8 cellular contexts compared by ENCODE assay signal in the genomic region with DNA sequence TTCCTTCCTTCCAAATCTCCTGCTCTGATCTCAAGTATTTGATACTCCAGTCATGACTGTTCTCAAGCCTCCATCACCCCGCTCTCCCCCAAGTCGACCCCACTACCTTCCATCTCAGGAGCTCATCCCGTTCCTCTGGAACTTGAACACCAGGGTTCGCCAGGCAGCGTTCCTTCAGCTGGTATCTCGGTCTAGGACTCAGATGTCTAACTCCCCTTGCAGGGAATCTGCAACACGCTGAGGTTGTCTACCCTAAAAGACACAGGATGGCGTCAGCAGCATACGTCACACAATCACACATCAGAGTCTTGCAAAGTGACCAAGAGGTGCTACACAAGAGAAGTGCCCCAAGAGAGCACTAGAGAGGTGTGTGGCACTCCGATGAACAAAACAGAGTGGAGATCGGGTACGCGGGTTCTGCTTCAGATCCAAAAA. TPM values are rescaled to one million over a fixed set of nuclear protein-coding genes. Genes with fewer than 3 reads are reported as not detected.
DNase-seq lines count a peak whose midpoint lies in the region; ATAC-seq, FAIRE-seq and TF ChIP-seq lines count a peak whose summit lies in the region.

No MANE protein-coding gene starts in this region.

- peak; percentile 88 for FAIRE-seq in HTR-8/SVneo (lab: Jason Lieb, UNC)

- H3K4me1 ChIP-seq in PC-9 (replicated peaks; ENCODE audit: insufficient read depth) (peaks cover 11% of the 10 kb centered on the region; the same call in 1 of the 2 replicates), thymus (ENCODE audit: control insufficient read depth, insufficient read depth, low read length) (no peaks in the 10 kb centered on the region)

- no TSS peak for BruUV-seq in PC-9 (replicated peaks; lab: Mats Ljungman, UMichigan)

- H4K20me1 ChIP-seq in PC-9 (ENCODE audit: insufficient read depth) = no peaks in the 10 kb centered on the region

- H3K4me3 ChIP-seq in PC-9 = peak overlapping the region; percentile 91
- H3K4me3 ChIP-seq in thymus (ENCODE audit: low read length) = peak overlapping the region; percentile 91

- WGBS in thymus = 5% methylated on average over 13 of the region's 13 CpGs

- TF ChIP-seq CTCF in PC-9 (conservative IDR thresholded peaks at IDR 0.05) = no peak; the same call in 1 of the 2 replicates

- ATAC-seq in GM21381 (IDR thresholded peaks at IDR 0.05; ENCODE audit: unreplicated experiment) = peak; percentile 28

- peaks cover 8% of the 10 kb centered on the region for H3K9me3 ChIP-seq in PC-9 (ENCODE audit: insufficient read depth, low read depth)
- no peaks in the 10 kb centered on the region for H3K9me3 ChIP-seq in thymus (ENCODE audit: control insufficient read depth)

- H3K27ac ChIP-seq in PC-9 (peak overlapping the region; percentile 79), thymus (ENCODE audit: low read depth) (peak overlapping the region; percentile 97)

- peak overlapping the region; percentile 96 for H2AFZ ChIP-seq in PC-9

- peaks cover 26% of the 10 kb centered on the region for H3K36me3 ChIP-seq in PC-9 (ENCODE audit: low read depth)
- H3K36me3 ChIP-seq in thymus (ENCODE audit: control insufficient read depth, insufficient read depth) = peaks cover 6% of the 10 kb centered on the region

- H3K27me3 ChIP-seq in PC-9 (ENCODE audit: insufficient read depth, low read depth) (no peaks in the 10 kb centered on the region), thymus (ENCODE audit: control insufficient read depth, insufficient read depth) (no peaks in the 10 kb centered on the region)

- H3F3A ChIP-seq in PC-9 (ENCODE audit: insufficient read depth, low read depth) = peaks cover 20% of the 10 kb centered on the region; the same call in 1 of the 2 replicates

- peak; percentile 58 for DNase-seq in D341Med (ENCODE audit: low spot score)
- DNase-seq in HTR-8/SVneo (ENCODE audit: insufficient read length, low spot score) = peak; percentile 62
- DNase-seq in PC-9 = peak in 1 of 2 experiments; percentile 73
- peak; percentile 49 for DNase-seq in activated gamma-delta T cell treated with anti-CD3 and anti-CD28 coated beads, Interleukin-2, amount 50 U/mL, for 16 hours (ENCODE audit: low read depth)
- peak; percentile 61 for DNase-seq in foreskin melanocyte
- DNase-seq in occipital lobe (lab: John Stamatoyannopoulos, UW) = peak; percentile 63

- CTCF ChIA-PET in PC-9 (lab: Charles Lee) = interaction anchor here (0.5 kb wide), 1 partner anchor 295 kb away, joined by 6 read pairs; no protein-coding TSS in a partner anchor

- intact Hi-C loops in PC-9 (cut with micrococcal nuclease; ENCODE audit: unreplicated experiment) = loop anchor here (2.0 to 10.0 kb wide), 7 partner anchors 137 to 423 kb away; a partner anchor contains a TSS

- POLR2A ChIA-PET in PC-9 (lab: Charles Lee; ENCODE audit: unreplicated experiment) = interaction anchor here (0.5 to 1.3 kb wide), 6 partner anchors 121 to 400 kb away, joined by 3 to 20 read pairs (median 6); a partner anchor contains a TSS

- H3K79me2 ChIP-seq in PC-9 (ENCODE audit: low read depth) = peaks cover 11% of the 10 kb centered on the region; the same call in 1 of the 2 replicates

- H3K4me2 ChIP-seq in PC-9 = peak overlapping the region; percentile 97

- no peaks in the 10 kb centered on the region for H3K9me2 ChIP-seq in PC-9 (ENCODE audit: insufficient read depth)

RNA-seq across cellular contexts. Expression of a gene that starts 0.7 kb away (rescaled TPM):
- total RNA-seq in PC-9 (2021) (7.0 and 8.8 TPM in 2 replicates), occipital lobe (30.3 TPM)
- 6.8 TPM for polyA plus RNA-seq in thymus
